In genomic region chr11:1771273-1771672, GRCh38 we compare ENCODE assay signal across 1 cellular context.
TF ChIP-seq lines count a peak whose summit lies in the region.

No MANE protein-coding gene starts in this region.

TF ChIP-seq in K562, 482 proteins besides CTCF, POLR2A, EP300 and RAD21:
- TF ChIP-seq MLLT1 (IDR thresholded peaks at IDR 0.05), result peak in 1 of 2 experiments; percentile 66; a peak in 1 of 4 replicates
- TF ChIP-seq ZEB2 (IDR thresholded peaks at IDR 0.05), result no peak
- no peak for TF ChIP-seq KLF16 (IDR thresholded peaks at IDR 0.05)
- TF ChIP-seq, protein P1, sequence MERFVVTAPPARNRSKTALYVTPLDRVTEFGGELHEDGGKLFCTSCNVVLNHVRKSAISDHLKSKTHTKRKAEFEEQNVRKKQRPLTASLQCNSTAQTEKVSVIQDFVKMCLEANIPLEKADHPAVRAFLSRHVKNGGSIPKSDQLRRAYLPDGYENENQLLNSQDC (CRISPR knock-in tag; IDR thresholded peaks at IDR 0.05), result no peak
TF ChIP-seq in K562: peak in this region for 1.
